21 cellular contexts compared by ENCODE assay signal in the genomic region with DNA sequence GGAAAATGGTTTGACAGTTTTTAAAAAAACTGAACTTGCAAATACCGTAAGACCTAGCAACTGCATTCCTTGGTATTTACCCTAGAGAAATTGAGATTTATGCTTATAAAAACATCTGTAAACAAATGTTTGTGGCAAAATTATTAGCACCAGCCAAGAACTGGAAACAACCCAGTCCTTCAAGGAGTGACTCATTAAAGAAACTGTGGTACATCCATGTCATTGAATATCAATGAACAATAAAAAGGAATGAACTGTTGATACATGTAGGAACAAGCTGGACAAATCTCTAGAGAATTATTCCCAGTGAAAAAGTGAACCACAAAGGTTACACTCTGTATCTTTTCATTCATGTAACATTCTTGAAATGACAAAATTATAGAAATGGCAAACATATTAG.
DNase-seq lines count a peak whose midpoint lies in the region; ATAC-seq and TF ChIP-seq lines count a peak whose summit lies in the region.
"Had no signal": no experiment of that assay in that cellular context is flagged by ENCODE, and none has a peak within 500 bp of the region (broad histone marks: within the 10 kb centered on the region; RNA-seq: fewer than 3 reads in every experiment).

No MANE protein-coding gene starts in this region.

- H3K4me3 Mint-ChIP-seq in chondrocyte (ENCODE audit: unreplicated experiment), result no peak overlapping the region
- H3K4me3 Mint-ChIP-seq: CD4-positive, alpha-beta memory T cell; H9; HFFc6 had no signal

- peaks cover 32% of the 10 kb centered on the region for H3K27me3 Mint-ChIP-seq in chondrocyte (ENCODE audit: low read depth)
- H3K27me3 Mint-ChIP-seq: CD4-positive, alpha-beta memory T cell had no signal

- peaks cover 8% of the 10 kb centered on the region for H3K9me3 Mint-ChIP-seq in chondrocyte (ENCODE audit: low read depth)
- peaks cover 0 to 3% of the 10 kb centered on the region in 2 donors for H3K9me3 Mint-ChIP-seq in activated naive CD4-positive, alpha-beta T cell treated with anti-CD3 and anti-CD28 coated beads, Interleukin-2, amount 50 U/mL, for 72 hours
- H3K9me3 Mint-ChIP-seq: HFFc6 had no signal

- peak; percentile 8 for DNase-seq in H4 (ENCODE audit: low spot score)
- peak; percentile 37 for DNase-seq in amniotic epithelial cell (ENCODE audit: low read depth)
- DNase-seq in fibroblast of mammary gland (ENCODE audit: low read depth), result peak; percentile 17
- no peak for DNase-seq in chondrocyte (ENCODE audit: low spot score)
- DNase-seq in activated naive CD4-positive, alpha-beta T cell treated with anti-CD3 and anti-CD28 coated beads, Interleukin-2, amount 50 U/mL, for 72 hours (ENCODE audit: low spot score in 2 of 2), result no peak
- DNase-seq in NCI-H1048 (lab: John Stamatoyannopoulos, UW), result no peak
- DNase-seq: Caco-2; CD4-positive, alpha-beta memory T cell; DMS 273 treated with DMSO at 0.1 percent for 48 hours; DMS79 treated with DMSO at 0.1 percent for 48 hours; H9; HFFc6; KBM-7; MV-4-11; NCI-H1417; NCI-H187; NCI-H446 treated with DMSO at 0.1 percent for 48 hours; NCI-H526 treated with DMSO at 0.1 percent for 48 hours; Right ventricle myocardium superior had no signal

- TF ChIP-seq CTCF in fibroblast of mammary gland (conservative IDR thresholded peaks at IDR 0.05; ENCODE audit: control insufficient read depth, insufficient read depth, low read depth, low read length) (no peak), chondrocyte (IDR thresholded peaks at IDR 0.05) (no peak)

- no peaks in the 10 kb centered on the region for H3K4me1 Mint-ChIP-seq in chondrocyte (ENCODE audit: low read depth)
- H3K4me1 Mint-ChIP-seq: CD4-positive, alpha-beta memory T cell had no signal

- ATAC-seq in HG03159 (IDR thresholded peaks at IDR 0.05; ENCODE audit: unreplicated experiment), result no peak
- ATAC-seq in activated naive CD4-positive, alpha-beta T cell treated with anti-CD3 and anti-CD28 coated beads, Interleukin-2, amount 50 U/mL, for 72 hours, result no peak

- H3K36me3 Mint-ChIP-seq in chondrocyte (ENCODE audit: low read depth), result peaks cover 2% of the 10 kb centered on the region
- H3K36me3 Mint-ChIP-seq in activated naive CD4-positive, alpha-beta T cell treated with anti-CD3 and anti-CD28 coated beads, Interleukin-2, amount 50 U/mL, for 72 hours, result no peaks in the 10 kb centered on the region
- H3K36me3 Mint-ChIP-seq: CD4-positive, alpha-beta memory T cell had no signal

- H3K27ac Mint-ChIP-seq in chondrocyte (ENCODE audit: unreplicated experiment), result no peak overlapping the region
- no peak overlapping the region for H3K27ac Mint-ChIP-seq in activated naive CD4-positive, alpha-beta T cell treated with anti-CD3 and anti-CD28 coated beads, Interleukin-2, amount 50 U/mL, for 72 hours
- H3K27ac Mint-ChIP-seq: CD4-positive, alpha-beta memory T cell; H9; HFFc6 had no signal

- H3K4me3 ChIP-seq in fibroblast of mammary gland (ENCODE audit: control insufficient read depth, low read depth, low read length), result no peak overlapping the region
- H3K4me3 ChIP-seq: BLaER1 treated with 17β-estradiol and CSF1 and Interleukin-3, amounts not matched to agents 10 nM and 100 nM had no signal

Comparison
In these comparisons a context has a peak if more than half of its experiments do, and no peak if none do; other contexts are left out.
1. DNase-seq: peak in H4 (single experiment), amniotic epithelial cell (single experiment) and fibroblast of mammary gland (single experiment); none in chondrocyte (single experiment), activated naive CD4-positive, alpha-beta T cell treated with anti-CD3 and anti-CD28 coated beads, Interleukin-2, amount 50 U/mL, for 72 hours (0 of 2) and NCI-H1048 (single experiment).